11 cellular contexts compared by ENCODE assay signal in genomic region chr9:129608561-129609481, GRCh38. TPM values are rescaled to one million over a fixed set of nuclear protein-coding genes. Genes with fewer than 3 reads are reported as not detected.
DNase-seq lines count a peak whose midpoint lies in the region; ATAC-seq, FAIRE-seq and TF ChIP-seq lines count a peak whose summit lies in the region.
"Had no signal": no experiment of that assay in that cellular context is flagged by ENCODE, and none has a peak within 500 bp of the region (broad histone marks: within the 10 kb centered on the region; RNA-seq: fewer than 3 reads in every experiment).

No MANE protein-coding gene starts in this region.

- peak overlapping the region in 2 of 3 donors; percentile 48 to 57 for H3K27ac Mint-ChIP-seq in IgD-negative memory B cell
- no peak overlapping the region for H3K27ac Mint-ChIP-seq in activated T-cell treated with anti-CD3 and anti-CD28 coated beads, Interleukin-2, amount 50 U/mL, for 24 hours

- H3K9me3 ChIP-seq in A549: no peaks in the 10 kb centered on the region
- no peaks in the 10 kb centered on the region for H3K9me3 ChIP-seq in esophagus muscularis mucosa
- H3K9me3 ChIP-seq in neutrophil: no peaks in the 10 kb centered on the region

- no peaks in the 10 kb centered on the region for H3K36me3 ChIP-seq in esophagus muscularis mucosa
- no peaks in the 10 kb centered on the region for H3K36me3 ChIP-seq in neutrophil

- no peak for TF ChIP-seq RAD21 in A549 (conservative IDR thresholded peaks at IDR 0.05 in 1 of 2, IDR thresholded peaks at IDR 0.05 in 1 of 2)

- DNase-seq in A549 (ENCODE audit: low read depth in 1 of 2, low spot score in 1 of 2) (peak; percentile 41 to 66), esophagus muscularis mucosa (ENCODE audit: extremely low spot score) (no peak), left lobe of liver (ENCODE audit: low spot score) (no peak), NCI-H128 (lab: John Stamatoyannopoulos, UW; ENCODE audit: unreplicated experiment) (no peak)
- DNase-seq in activated T-cell treated with anti-CD3 and anti-CD28 coated beads, Interleukin-2, amount 50 U/mL, for 24 hours: no peak
- DNase-seq: NCI-H1694, PC-3 had no signal

- peak; percentile 6 to 38; a peak in 4 of 6 replicates for ATAC-seq in A549
- no peak for ATAC-seq in left lobe of liver
- ATAC-seq in HG03045 (IDR thresholded peaks at IDR 0.05; ENCODE audit: unreplicated experiment): no peak
- ATAC-seq: PC-3 had no signal

- peaks cover 4% of the 10 kb centered on the region for H3K27me3 Mint-ChIP-seq in IgD-negative memory B cell
- peaks cover 2% of the 10 kb centered on the region for H3K27me3 Mint-ChIP-seq in activated T-cell treated with anti-CD3 and anti-CD28 coated beads, Interleukin-2, amount 50 U/mL, for 24 hours

- peak; percentile 25; the same call in 1 of the 2 replicates for TF ChIP-seq POLR2A in A549 (IDR thresholded peaks at IDR 0.05; ENCODE audit: low read length)
- no peak for TF ChIP-seq POLR2A in esophagus muscularis mucosa (IDR thresholded peaks at IDR 0.05; ENCODE audit: low read depth)

- peak overlapping the region; percentile 55; the same call in 2 of the 3 replicates for H3K4me3 ChIP-seq in A549
- no peak overlapping the region for H3K4me3 ChIP-seq in esophagus muscularis mucosa
- H3K4me3 ChIP-seq in neutrophil (ENCODE audit: low read depth in 1 of 2, low read length in 1 of 2): no peak overlapping the region

- no peak for TF ChIP-seq CTCF in A549 (IDR thresholded peaks at IDR 0.05)
- TF ChIP-seq CTCF in esophagus muscularis mucosa (IDR thresholded peaks at IDR 0.05): no peak
- TF ChIP-seq CTCF in neutrophil (IDR thresholded peaks at IDR 0.05): no peak

- peak overlapping the region; percentile 83 for H3K4me2 ChIP-seq in A549

- 50% methylated on average over 17 of the region's 27 CpGs for WGBS in A549 (ENCODE audit: missing lambda C conversion rate)
- WGBS in esophagus muscularis mucosa: 91% methylated on average over 17 of the region's 27 CpGs

- H3K27me3 ChIP-seq in esophagus muscularis mucosa (no peaks in the 10 kb centered on the region), neutrophil (peaks cover 6% of the 10 kb centered on the region)

- H3K4me1 ChIP-seq in A549: peaks cover 74% of the 10 kb centered on the region
- peaks cover 43 to 66% (median 53%) of the 10 kb centered on the region in 4 donors for H3K4me1 ChIP-seq in esophagus muscularis mucosa
- peaks cover 37 to 43% of the 10 kb centered on the region in 2 experiments for H3K4me1 ChIP-seq in neutrophil (ENCODE audit: control insufficient read depth in 1 of 2, insufficient read depth in 1 of 2, low read depth in 1 of 2, low read length in 1 of 2)

- H3K27ac ChIP-seq in A549 (peak overlapping the region; percentile 100), esophagus muscularis mucosa (replicated peaks in 1 of 4) (peak overlapping the region; percentile 89 to 95 (median 90)), neutrophil (peak overlapping the region; percentile 80)

- FAIRE-seq in A549 (lab: Jason Lieb, UNC): no peak
- FAIRE-seq: GM12892 had no signal

- TF ChIP-seq EP300 in A549 (IDR thresholded peaks at IDR 0.05): no peak
- no peak for TF ChIP-seq EP300 in esophagus muscularis mucosa (IDR thresholded peaks at IDR 0.05)

- peak overlapping the region in 2 of 4 donors; percentile 54 to 71 for H3K4me3 Mint-ChIP-seq in IgD-negative memory B cell
- no peak overlapping the region for H3K4me3 Mint-ChIP-seq in activated T-cell treated with anti-CD3 and anti-CD28 coated beads, Interleukin-2, amount 50 U/mL, for 24 hours

- no peaks in the 10 kb centered on the region for H3K36me3 Mint-ChIP-seq in IgD-negative memory B cell
- no peaks in the 10 kb centered on the region for H3K36me3 Mint-ChIP-seq in activated T-cell treated with anti-CD3 and anti-CD28 coated beads, Interleukin-2, amount 50 U/mL, for 24 hours (ENCODE audit: low read depth)

- intact Hi-C loops in esophagus muscularis mucosa (cut with DNase I): loop anchor here (5.0 kb wide), 2 partner anchors 107 to 127 kb away; no protein-coding TSS in a partner anchor

- H3K4me1 Mint-ChIP-seq in IgD-negative memory B cell: peaks cover 12 to 14% (median 13%) of the 10 kb centered on the region in 3 donors
- peaks cover 39% of the 10 kb centered on the region for H3K4me1 Mint-ChIP-seq in activated T-cell treated with anti-CD3 and anti-CD28 coated beads, Interleukin-2, amount 50 U/mL, for 24 hours (ENCODE audit: low read depth)

- CTCF ChIA-PET in A549 (lab: Yijun Ruan, JAX): interaction anchor here (0.7 to 23.2 kb wide), 21 partner anchors 9 to 582 kb away, joined by 3 to 653 read pairs (median 4); partner anchors contain the start of genes C9orf50 and NTMT1

- POLR2A ChIA-PET in A549 (lab: Yijun Ruan, JAX): interaction anchor here (0.6 to 2.8 kb wide), 13 partner anchors 12 to 495 kb away, joined by 4 to 22 read pairs (median 12); partner anchors contain the start of gene IER5L

- no peaks in the 10 kb centered on the region for H3K9me3 Mint-ChIP-seq in IgD-negative memory B cell
- H3K9me3 Mint-ChIP-seq in activated T-cell treated with anti-CD3 and anti-CD28 coated beads, Interleukin-2, amount 50 U/mL, for 24 hours: no peaks in the 10 kb centered on the region

TF ChIP-seq in A549, 52 proteins besides CTCF, POLR2A, EP300 and RAD21:
- TF ChIP-seq ZFP36 (IDR thresholded peaks at IDR 0.05; ENCODE audit: borderline replicate concordance, partially characterized antibody) (peak; percentile 44), ESRRA (IDR thresholded peaks at IDR 0.05; ENCODE audit: borderline replicate concordance, low read length) (no peak)

RNA-seq across cellular contexts. Expression of gene C9orf50, which starts 12.1 kb away (rescaled TPM):
- polyA plus RNA-seq in A549 (2011; rRNA removed) (0.10 TPM in 1 of 2 replicates, not detected in the other), A549 (2017; fragmentation: RNase III; extraction: RNeasy Plus Mini Kit Qiagen cat#74134 plus additional on column Dnase treatment) (0.05 TPM in 1 of 3 replicates, not detected in the others), IgD-negative memory B cell (not detected)
- 0.08 TPM in 1 of 2 replicates, not detected in the other for polyA plus RNA-seq in A549 (2012; cell fraction: cytosol; rRNA removed)
- polyA plus RNA-seq in A549 (2012; cell fraction: nucleus; rRNA removed): 0.07 TPM in 1 of 2 replicates, not detected in the other
- not detected in 2 replicates for polyA minus RNA-seq in A549 (2011; rRNA and poly(A)+ RNA removed)
- total RNA-seq in esophagus muscularis mucosa (under 1 TPM in 1 of 4 donors, not detected in 3; 0.34 TPM), left lobe of liver (not detected)
- total RNA-seq: PC-3 had no signal

RNA-seq across cellular contexts. Expression of gene NTMT1, which starts 17.1 kb away (rescaled TPM):
- polyA plus RNA-seq in A549 (2011; rRNA removed) (39.2 and 49.4 TPM in 2 replicates), A549 (2017; fragmentation: RNase III; extraction: RNeasy Plus Mini Kit Qiagen cat#74134 plus additional on column Dnase treatment) (75.8 to 96.4 TPM (median 92.2 TPM) in 3 replicates), IgD-negative memory B cell (55.4 TPM)
- 114 and 118 TPM in 2 replicates for polyA plus RNA-seq in A549 (2012; cell fraction: cytosol; rRNA removed)
- polyA plus RNA-seq in A549 (2012; cell fraction: nucleus; rRNA removed): 71.4 and 87.0 TPM in 2 replicates
- 29.6 and 37.6 TPM in 2 replicates for polyA minus RNA-seq in A549 (2011; rRNA and poly(A)+ RNA removed)
- total RNA-seq in esophagus muscularis mucosa (10 to 100 TPM; 20.3 to 33.3 (median 31.9) TPM), left lobe of liver (19.9 TPM)

RNA-seq across cellular contexts. Expression of gene ASB6, which starts 33.1 kb away (rescaled TPM):
- 9.2 and 9.4 TPM in 2 replicates for polyA plus RNA-seq in A549 (2011; rRNA removed)
- polyA plus RNA-seq in A549 (2012; cell fraction: cytosol; rRNA removed): 19.0 and 23.7 TPM in 2 replicates
- polyA plus RNA-seq in A549 (2012; cell fraction: nucleus; rRNA removed): 31.4 and 37.7 TPM in 2 replicates
- 16.3 to 17.3 TPM (median 16.3 TPM) in 3 replicates for polyA plus RNA-seq in A549 (2017; fragmentation: RNase III; extraction: RNeasy Plus Mini Kit Qiagen cat#74134 plus additional on column Dnase treatment)
- polyA minus RNA-seq in A549 (2011; rRNA and poly(A)+ RNA removed): 7.4 and 8.4 TPM in 2 replicates
- polyA plus RNA-seq in IgD-negative memory B cell: 27.2 TPM
- 10 to 100 TPM; 13.3 to 30.0 (median 22.0) TPM for total RNA-seq in esophagus muscularis mucosa
- 6.6 TPM for total RNA-seq in left lobe of liver

RNA-seq across cellular contexts. Expression of gene PRRX2, which starts 56.6 kb away (rescaled TPM):
- polyA plus RNA-seq in A549 (2011; rRNA removed): 0.90 and 0.95 TPM in 2 replicates
- 4.3 and 6.6 TPM in 2 replicates for polyA plus RNA-seq in A549 (2012; cell fraction: cytosol; rRNA removed)
- polyA plus RNA-seq in A549 (2012; cell fraction: nucleus; rRNA removed): 3.9 and 5.1 TPM in 2 replicates
- polyA plus RNA-seq in A549 (2017; fragmentation: RNase III; extraction: RNeasy Plus Mini Kit Qiagen cat#74134 plus additional on column Dnase treatment): 2.2 to 2.7 TPM (median 2.3 TPM) in 3 replicates
- polyA minus RNA-seq in A549 (2011; rRNA and poly(A)+ RNA removed): 0.79 and 1.0 TPM in 2 replicates
- polyA plus RNA-seq in IgD-negative memory B cell: not detected
- 10 to 100 TPM in 2 of 4 donors, 1 to 10 TPM in 2; 1.7 to 13.1 (median 6.2) TPM for total RNA-seq in esophagus muscularis mucosa
- not detected for total RNA-seq in left lobe of liver

Comparison
In these comparisons a context has a peak if more than half of its experiments do, and no peak if none do; other contexts are left out.
1. ATAC-seq: peak in A549 (2 of 2); none in left lobe of liver (single experiment) and HG03045 (single experiment).
2. DNase-seq: peak in A549 (2 of 2); none in esophagus muscularis mucosa (single experiment), left lobe of liver (single experiment), activated T-cell treated with anti-CD3 and anti-CD28 coated beads, Interleukin-2, amount 50 U/mL, for 24 hours (single experiment) and NCI-H128 (single experiment).
3. Peak in every context shown above with its lines, with median percentiles within 50 percentile points of each other: H3K27ac ChIP-seq.